In the genomic region with DNA sequence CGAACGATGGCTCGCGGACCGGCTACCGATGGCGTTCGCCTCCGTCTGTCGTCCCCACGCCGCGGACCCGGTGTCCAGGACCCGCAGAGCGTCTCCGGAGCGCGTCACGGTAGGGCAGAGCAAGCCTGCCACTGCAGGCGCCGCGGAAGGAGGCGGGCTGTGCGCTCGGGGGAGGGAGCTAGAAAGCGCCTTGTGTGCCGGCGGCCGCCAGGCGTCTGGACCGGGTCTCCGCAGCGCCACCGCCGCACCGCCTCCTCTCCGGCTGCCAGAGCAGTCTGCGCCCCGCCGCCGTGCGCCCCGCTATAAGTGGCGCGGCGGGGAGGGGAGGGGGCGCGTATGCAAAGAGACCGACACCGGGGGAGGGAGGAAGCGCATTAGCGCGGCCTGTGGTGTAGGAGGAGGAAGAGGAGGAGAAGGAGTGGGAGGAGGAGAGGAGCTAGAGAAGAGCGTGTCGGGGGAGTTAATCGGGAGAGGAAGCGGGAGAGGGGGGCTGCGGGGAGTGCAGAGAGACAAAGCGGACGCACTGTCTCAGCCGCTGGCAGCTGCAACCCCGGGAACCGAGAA, we compare ENCODE assay signal across 1 cellular context.
TF ChIP-seq lines count a peak whose summit lies in the region.

A gene with protein sequence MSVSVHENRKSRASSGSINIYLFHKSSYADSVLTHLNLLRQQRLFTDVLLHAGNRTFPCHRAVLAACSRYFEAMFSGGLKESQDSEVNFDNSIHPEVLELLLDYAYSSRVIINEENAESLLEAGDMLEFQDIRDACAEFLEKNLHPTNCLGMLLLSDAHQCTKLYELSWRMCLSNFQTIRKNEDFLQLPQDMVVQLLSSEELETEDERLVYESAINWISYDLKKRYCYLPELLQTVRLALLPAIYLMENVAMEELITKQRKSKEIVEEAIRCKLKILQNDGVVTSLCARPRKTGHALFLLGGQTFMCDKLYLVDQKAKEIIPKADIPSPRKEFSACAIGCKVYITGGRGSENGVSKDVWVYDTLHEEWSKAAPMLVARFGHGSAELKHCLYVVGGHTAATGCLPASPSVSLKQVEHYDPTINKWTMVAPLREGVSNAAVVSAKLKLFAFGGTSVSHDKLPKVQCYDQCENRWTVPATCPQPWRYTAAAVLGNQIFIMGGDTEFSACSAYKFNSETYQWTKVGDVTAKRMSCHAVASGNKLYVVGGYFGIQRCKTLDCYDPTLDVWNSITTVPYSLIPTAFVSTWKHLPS (minus strand): TSS at position 279 of the 564 bp plus-strand sequence. CDS start 4,243 bp downstream, outside the sequence.

TF ChIP-seq in HCT116, 20 proteins besides CTCF, POLR2A, EP300 and RAD21 (continued from another document):
- TF ChIP-seq TCF7L2 (IDR thresholded peaks at IDR 0.05; ENCODE audit: borderline replicate concordance, extremely low read depth, insufficient read depth, insufficient read length) (peak; percentile 63), POLR2AphosphoS5 (IDR thresholded peaks at IDR 0.05; ENCODE audit: low read depth, low read length) (peak; percentile 66), SP1 (IDR thresholded peaks at IDR 0.05; ENCODE audit: low read depth) (peak; percentile 41; the same call in 1 of the 2 replicates)
- TF ChIP-seq, protein P1, sequence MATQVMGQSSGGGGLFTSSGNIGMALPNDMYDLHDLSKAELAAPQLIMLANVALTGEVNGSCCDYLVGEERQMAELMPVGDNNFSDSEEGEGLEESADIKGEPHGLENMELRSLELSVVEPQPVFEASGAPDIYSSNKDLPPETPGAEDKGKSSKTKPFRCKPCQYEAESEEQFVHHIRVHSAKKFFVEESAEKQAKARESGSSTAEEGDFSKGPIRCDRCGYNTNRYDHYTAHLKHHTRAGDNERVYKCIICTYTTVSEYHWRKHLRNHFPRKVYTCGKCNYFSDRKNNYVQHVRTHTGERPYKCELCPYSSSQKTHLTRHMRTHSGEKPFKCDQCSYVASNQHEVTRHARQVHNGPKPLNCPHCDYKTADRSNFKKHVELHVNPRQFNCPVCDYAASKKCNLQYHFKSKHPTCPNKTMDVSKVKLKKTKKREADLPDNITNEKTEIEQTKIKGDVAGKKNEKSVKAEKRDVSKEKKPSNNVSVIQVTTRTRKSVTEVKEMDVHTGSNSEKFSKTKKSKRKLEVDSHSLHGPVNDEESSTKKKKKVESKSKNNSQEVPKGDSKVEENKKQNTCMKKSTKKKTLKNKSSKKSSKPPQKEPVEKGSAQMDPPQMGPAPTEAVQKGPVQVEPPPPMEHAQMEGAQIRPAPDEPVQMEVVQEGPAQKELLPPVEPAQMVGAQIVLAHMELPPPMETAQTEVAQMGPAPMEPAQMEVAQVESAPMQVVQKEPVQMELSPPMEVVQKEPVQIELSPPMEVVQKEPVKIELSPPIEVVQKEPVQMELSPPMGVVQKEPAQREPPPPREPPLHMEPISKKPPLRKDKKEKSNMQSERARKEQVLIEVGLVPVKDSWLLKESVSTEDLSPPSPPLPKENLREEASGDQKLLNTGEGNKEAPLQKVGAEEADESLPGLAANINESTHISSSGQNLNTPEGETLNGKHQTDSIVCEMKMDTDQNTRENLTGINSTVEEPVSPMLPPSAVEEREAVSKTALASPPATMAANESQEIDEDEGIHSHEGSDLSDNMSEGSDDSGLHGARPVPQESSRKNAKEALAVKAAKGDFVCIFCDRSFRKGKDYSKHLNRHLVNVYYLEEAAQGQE (IDR thresholded peaks at IDR 0.05; ENCODE audit: low read depth): no peak
